1 cellular context compared by ENCODE assay signal in the genomic region with DNA sequence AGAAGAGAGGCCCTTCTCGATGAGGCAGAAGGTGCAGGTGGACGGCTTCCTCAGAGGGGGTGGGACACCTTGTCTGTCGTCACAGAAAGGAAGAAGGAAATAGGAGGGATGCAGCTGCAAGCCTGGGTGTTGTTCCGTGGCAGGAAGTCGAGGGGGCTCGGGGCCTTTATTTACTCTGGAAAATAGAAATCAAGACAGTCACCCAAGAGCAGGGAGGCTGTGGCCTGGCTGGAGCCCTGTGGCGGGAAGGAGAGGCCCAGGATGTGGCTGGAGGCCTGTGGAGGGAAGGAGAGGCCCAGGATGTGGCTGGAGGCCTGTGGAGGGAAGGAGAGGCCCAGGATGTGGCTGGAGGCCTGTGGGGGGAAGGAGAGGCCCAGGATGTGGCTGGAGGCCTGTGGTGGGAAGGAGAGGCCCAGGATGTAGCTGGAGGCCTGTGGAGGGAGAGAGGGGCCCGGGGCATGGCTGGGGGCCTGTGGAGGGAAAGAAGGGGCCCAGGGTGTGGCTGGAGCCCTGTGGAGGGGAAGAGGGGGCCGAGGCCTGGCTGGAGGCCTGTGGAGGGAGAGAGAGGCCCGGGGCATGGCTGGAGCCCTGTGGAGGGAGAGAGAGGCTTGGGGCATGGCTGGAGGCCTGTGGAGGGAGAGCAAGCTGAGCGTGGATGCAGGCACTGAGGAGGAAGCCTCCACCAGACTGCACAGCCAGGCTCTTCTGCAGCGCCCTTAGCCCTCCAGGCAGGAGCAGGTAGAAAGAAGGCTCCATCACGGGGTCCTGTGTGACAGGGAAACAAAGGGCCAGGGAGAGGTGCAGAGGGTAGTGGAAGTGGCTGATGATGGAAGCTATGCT.
TF ChIP-seq lines count a peak whose summit lies in the region.

No MANE protein-coding gene starts in this region.

TF ChIP-seq in HepG2, 621 proteins besides CTCF, POLR2A, EP300 and RAD21 (continued from another document):
- no peak for TF ChIP-seq ZNF749 (CRISPR knock-in tag; IDR thresholded peaks at IDR 0.05; ENCODE audit: borderline replicate concordance)
- no peak for TF ChIP-seq ATF7 (IDR thresholded peaks at IDR 0.05)
- TF ChIP-seq ATF7 (CRISPR knock-in tag; IDR thresholded peaks at IDR 0.05), result no peak
- TF ChIP-seq, protein P1, sequence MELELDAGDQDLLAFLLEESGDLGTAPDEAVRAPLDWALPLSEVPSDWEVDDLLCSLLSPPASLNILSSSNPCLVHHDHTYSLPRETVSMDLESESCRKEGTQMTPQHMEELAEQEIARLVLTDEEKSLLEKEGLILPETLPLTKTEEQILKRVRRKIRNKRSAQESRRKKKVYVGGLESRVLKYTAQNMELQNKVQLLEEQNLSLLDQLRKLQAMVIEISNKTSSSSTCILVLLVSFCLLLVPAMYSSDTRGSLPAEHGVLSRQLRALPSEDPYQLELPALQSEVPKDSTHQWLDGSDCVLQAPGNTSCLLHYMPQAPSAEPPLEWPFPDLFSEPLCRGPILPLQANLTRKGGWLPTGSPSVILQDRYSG (CRISPR knock-in tag; IDR thresholded peaks at IDR 0.05), result no peak
- no peak for TF ChIP-seq AGO2 (optimal IDR thresholded peaks at IDR 0.05; ENCODE audit: low read depth, low read length)
- no peak for TF ChIP-seq REPIN1 (CRISPR knock-in tag; IDR thresholded peaks at IDR 0.05; ENCODE audit: borderline replicate concordance, low read depth)
- TF ChIP-seq, protein P2, sequence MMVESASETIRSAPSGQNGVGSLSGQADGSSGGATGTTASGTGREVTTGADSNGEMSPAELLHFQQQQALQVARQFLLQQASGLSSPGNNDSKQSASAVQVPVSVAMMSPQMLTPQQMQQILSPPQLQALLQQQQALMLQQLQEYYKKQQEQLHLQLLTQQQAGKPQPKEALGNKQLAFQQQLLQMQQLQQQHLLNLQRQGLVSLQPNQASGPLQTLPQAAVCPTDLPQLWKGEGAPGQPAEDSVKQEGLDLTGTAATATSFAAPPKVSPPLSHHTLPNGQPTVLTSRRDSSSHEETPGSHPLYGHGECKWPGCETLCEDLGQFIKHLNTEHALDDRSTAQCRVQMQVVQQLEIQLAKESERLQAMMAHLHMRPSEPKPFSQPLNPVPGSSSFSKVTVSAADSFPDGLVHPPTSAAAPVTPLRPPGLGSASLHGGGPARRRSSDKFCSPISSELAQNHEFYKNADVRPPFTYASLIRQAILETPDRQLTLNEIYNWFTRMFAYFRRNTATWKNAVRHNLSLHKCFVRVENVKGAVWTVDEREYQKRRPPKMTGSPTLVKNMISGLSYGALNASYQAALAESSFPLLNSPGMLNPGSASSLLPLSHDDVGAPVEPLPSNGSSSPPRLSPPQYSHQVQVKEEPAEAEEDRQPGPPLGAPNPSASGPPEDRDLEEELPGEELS (CRISPR knock-in tag; IDR thresholded peaks at IDR 0.05), result no peak
- TF ChIP-seq PTBP1 (IDR thresholded peaks at IDR 0.05; ENCODE audit: low read depth, low read length, poor library complexity, severe bottlenecking), result no peak
- no peak for TF ChIP-seq GABPA (IDR thresholded peaks at IDR 0.05; ENCODE audit: low read depth, low read length)
- no peak for TF ChIP-seq GABPA (CRISPR knock-in tag; IDR thresholded peaks at IDR 0.05; ENCODE audit: low read depth)
- no peak for TF ChIP-seq CAMTA2 (CRISPR knock-in tag; IDR thresholded peaks at IDR 0.05; ENCODE audit: borderline replicate concordance)
- no peak for TF ChIP-seq ZNF883 (CRISPR knock-in tag; IDR thresholded peaks at IDR 0.05; ENCODE audit: not compliant biosample characterization)
- TF ChIP-seq MTF1 (CRISPR knock-in tag; IDR thresholded peaks at IDR 0.05), result no peak
- TF ChIP-seq BRD4 (CRISPR knock-in tag; IDR thresholded peaks at IDR 0.05), result no peak
TF ChIP-seq in HepG2: peak in this region for 0.
